Comparison of ENCODE assay signal across 13 cellular contexts in genomic region chr4:72846280-72847111, GRCh38.
DNase-seq lines count a peak whose midpoint lies in the region; ATAC-seq and TF ChIP-seq lines count a peak whose summit lies in the region.
"Had no signal": no experiment of that assay in that cellular context is flagged by ENCODE, and none has a peak within 500 bp of the region (broad histone marks: within the 10 kb centered on the region; RNA-seq: fewer than 3 reads in every experiment).

No MANE protein-coding gene starts in this region.

- no peaks in the 10 kb centered on the region for H3K36me3 ChIP-seq in HEK293 (ENCODE audit: control insufficient read depth in 2 of 2, insufficient read depth in 1 of 2, low read length in 2 of 2)
- no peaks in the 10 kb centered on the region for H3K36me3 ChIP-seq in OCI-LY3 (replicated peaks; ENCODE audit: low read depth, low read length)
- no peaks in the 10 kb centered on the region for H3K36me3 ChIP-seq in endodermal cell (ENCODE audit: control insufficient read depth, insufficient read depth, low read length)
- H3K36me3 ChIP-seq in CD4-positive, alpha-beta memory T cell (ENCODE audit: insufficient read depth, low read length): no peaks in the 10 kb centered on the region
- no peaks in the 10 kb centered on the region for H3K36me3 ChIP-seq in H7 (replicated peaks; ENCODE audit: control insufficient read depth, insufficient read depth, low read length)
- H3K36me3 ChIP-seq: BLaER1 treated with 17β-estradiol and CSF1 and Interleukin-3, amounts not matched to agents 10 nM and 100 nM had no signal

- H4K20me1 ChIP-seq in OCI-LY3 (ENCODE audit: insufficient read depth, low read length): no peaks in the 10 kb centered on the region
- H4K20me1 ChIP-seq: BLaER1 treated with 17β-estradiol and CSF1 and Interleukin-3, amounts not matched to agents 10 nM and 100 nM had no signal

- H3K27me3 ChIP-seq in OCI-LY3 (ENCODE audit: low read depth, low read length) (no peaks in the 10 kb centered on the region), endodermal cell (ENCODE audit: control insufficient read depth, insufficient read depth, low read length, poor library complexity, severe bottlenecking) (no peaks in the 10 kb centered on the region), H7 (ENCODE audit: control insufficient read depth, insufficient read depth, low read length) (no peaks in the 10 kb centered on the region)
- H3K27me3 ChIP-seq in CD4-positive, alpha-beta memory T cell (ENCODE audit: insufficient read depth, low read length): no peaks in the 10 kb centered on the region
- H3K27me3 ChIP-seq: BLaER1 treated with 17β-estradiol and CSF1 and Interleukin-3, amounts not matched to agents 10 nM and 100 nM had no signal

- H3K9me3 Mint-ChIP-seq in endodermal cell: peaks cover 14% of the 10 kb centered on the region
- H3K9me3 Mint-ChIP-seq in CD4-positive, alpha-beta memory T cell: peaks cover 3 to 10% (median 5%) of the 10 kb centered on the region in 8 donors
- H3K9me3 Mint-ChIP-seq: activated naive CD8-positive, alpha-beta T cell treated with anti-CD3 and anti-CD28 coated beads, Interleukin-2, amount 10 ng/mL, durations not matched to agents 7 days and 5 days had no signal

- H3K79me2 ChIP-seq in OCI-LY3 (ENCODE audit: low read length): no peaks in the 10 kb centered on the region

- H3K36me3 Mint-ChIP-seq in endodermal cell (ENCODE audit: low read depth) (no peaks in the 10 kb centered on the region), T-helper 17 cell (ENCODE audit: low read depth) (no peaks in the 10 kb centered on the region)
- no peaks in the 10 kb centered on the region for H3K36me3 Mint-ChIP-seq in CD4-positive, alpha-beta memory T cell
- H3K36me3 Mint-ChIP-seq: activated naive CD8-positive, alpha-beta T cell treated with anti-CD3 and anti-CD28 coated beads, Interleukin-2, amount 10 ng/mL, durations not matched to agents 7 days and 5 days had no signal

- H3K27ac ChIP-seq in HEK293 (ENCODE audit: extremely low read depth, low read depth, low read length): no peak overlapping the region
- H3K27ac ChIP-seq in OCI-LY3 (ENCODE audit: low read length): no peak overlapping the region
- no peak overlapping the region for H3K27ac ChIP-seq in endodermal cell (ENCODE audit: low read depth, low read length)
- H3K27ac ChIP-seq in CD4-positive, alpha-beta memory T cell (ENCODE audit: low read depth, low read length): no peak overlapping the region
- H3K27ac ChIP-seq: skin epidermis had no signal

- POLR2A ChIA-PET in HEK293 (lab: Yijun Ruan, JAX): no interaction called here
- POLR2A ChIA-PET in CD4-positive, alpha-beta memory T cell (lab: Charles Lee; ENCODE audit: partially characterized antibody): no interaction called here

- H3K27me3 Mint-ChIP-seq in endodermal cell (ENCODE audit: insufficient read depth) (no peaks in the 10 kb centered on the region), T-helper 17 cell (no peaks in the 10 kb centered on the region)
- peaks cover 1 to 11% of the 10 kb centered on the region in 2 donors for H3K27me3 Mint-ChIP-seq in CD4-positive, alpha-beta memory T cell
- H3K27me3 Mint-ChIP-seq: activated naive CD8-positive, alpha-beta T cell treated with anti-CD3 and anti-CD28 coated beads, Interleukin-2, amount 10 ng/mL, durations not matched to agents 7 days and 5 days had no signal

- no peak for ATAC-seq in T-helper 17 cell
- ATAC-seq: stimulated activated naive CD8-positive, alpha-beta T cell treated with anti-CD3 and anti-CD28 coated beads, Interleukin-15, Interleukin-2, amounts not matched to agents 100 U/mL and 50 U/mL, for 24 hours had no signal

- TF ChIP-seq CTCF in AG09319 (IDR thresholded peaks at IDR 0.05; ENCODE audit: low read depth, low read length): no peak
- no peak for TF ChIP-seq CTCF in HEK293 (tag by site-specific recombination; IDR thresholded peaks at IDR 0.05)
- no peak for TF ChIP-seq CTCF in OCI-LY3 (IDR thresholded peaks at IDR 0.05; ENCODE audit: low read depth, low read length)
- TF ChIP-seq CTCF in endodermal cell (conservative IDR thresholded peaks at IDR 0.05): no peak

- H3K4me3 ChIP-seq in HEK293 (ENCODE audit: low read depth, low read length): no peak overlapping the region
- H3K4me3 ChIP-seq in OCI-LY3 (ENCODE audit: low read length): peak overlapping the region; percentile 75
- H3K4me3 ChIP-seq in endodermal cell (ENCODE audit: low read length): no peak overlapping the region
- H3K4me3 ChIP-seq in CD4-positive, alpha-beta memory T cell (ENCODE audit: low read length in 2 of 2): no peak overlapping the region
- H3K4me3 ChIP-seq in H7 (ENCODE audit: insufficient read depth, low read depth, low read length): no peak overlapping the region
- H3K4me3 ChIP-seq: BLaER1 treated with 17β-estradiol and CSF1 and Interleukin-3, amounts not matched to agents 10 nM and 100 nM; skin epidermis had no signal

- H3K9me3 ChIP-seq in HEK293 (ENCODE audit: control insufficient read depth, insufficient read depth, low read depth, low read length) (no peaks in the 10 kb centered on the region), OCI-LY3 (ENCODE audit: insufficient read depth, low read length) (no peaks in the 10 kb centered on the region), endodermal cell (ENCODE audit: control insufficient read depth, low read length) (no peaks in the 10 kb centered on the region), T-helper 17 cell (ENCODE audit: control insufficient read depth, low read length, poor library complexity, severe bottlenecking) (no peaks in the 10 kb centered on the region)
- H3K9me3 ChIP-seq in CD4-positive, alpha-beta memory T cell (ENCODE audit: control insufficient read depth in 1 of 2, low read length in 2 of 2): no peaks in the 10 kb centered on the region

- CTCF ChIA-PET in HEK293 (lab: Yijun Ruan, JAX): no interaction called here
- CTCF ChIA-PET in CD4-positive, alpha-beta memory T cell (lab: Charles Lee; ENCODE audit: partially characterized antibody): no interaction called here

- H3K9ac ChIP-seq in OCI-LY3 (ENCODE audit: low read length): peak overlapping the region; percentile 46; the same call in 1 of the 2 replicates
- H3K9ac ChIP-seq in endodermal cell (ENCODE audit: extremely low read depth, low read length, poor library complexity, severe bottlenecking): no peak overlapping the region

- peak overlapping the region; percentile 90 for H2AFZ ChIP-seq in OCI-LY3 (ENCODE audit: low read depth, low read length)

- H3K27ac Mint-ChIP-seq in endodermal cell (peak overlapping the region; percentile 52), T-helper 17 cell (no peak overlapping the region)
- H3K27ac Mint-ChIP-seq in CD4-positive, alpha-beta memory T cell: no peak overlapping the region
- H3K27ac Mint-ChIP-seq: activated naive CD8-positive, alpha-beta T cell treated with anti-CD3 and anti-CD28 coated beads, Interleukin-2, amount 10 ng/mL, durations not matched to agents 7 days and 5 days had no signal

- intact Hi-C loops in CD4-positive, alpha-beta memory T cell (cut with micrococcal nuclease): no loop called here

- H3K4me1 ChIP-seq in HEK293 (ENCODE audit: control insufficient read depth, insufficient read depth, low read length): no peaks in the 10 kb centered on the region
- peaks cover 8% of the 10 kb centered on the region for H3K4me1 ChIP-seq in OCI-LY3 (ENCODE audit: low read length)
- no peaks in the 10 kb centered on the region for H3K4me1 ChIP-seq in endodermal cell (ENCODE audit: control insufficient read depth, insufficient read depth, low read length)
- no peaks in the 10 kb centered on the region for H3K4me1 ChIP-seq in CD4-positive, alpha-beta memory T cell (ENCODE audit: insufficient read depth, low read length)

- H3K4me1 Mint-ChIP-seq in endodermal cell (no peaks in the 10 kb centered on the region), T-helper 17 cell (no peaks in the 10 kb centered on the region)
- no peaks in the 10 kb centered on the region for H3K4me1 Mint-ChIP-seq in CD4-positive, alpha-beta memory T cell
- H3K4me1 Mint-ChIP-seq: activated naive CD8-positive, alpha-beta T cell treated with anti-CD3 and anti-CD28 coated beads, Interleukin-2, amount 10 ng/mL, durations not matched to agents 7 days and 5 days had no signal

- peak overlapping the region; percentile 15 for H3K4me3 Mint-ChIP-seq in endodermal cell
- H3K4me3 Mint-ChIP-seq in CD4-positive, alpha-beta memory T cell: no peak overlapping the region
- no peak overlapping the region for H3K4me3 Mint-ChIP-seq in T-helper 17 cell
- H3K4me3 Mint-ChIP-seq: activated naive CD8-positive, alpha-beta T cell treated with anti-CD3 and anti-CD28 coated beads, Interleukin-2, amount 10 ng/mL, durations not matched to agents 7 days and 5 days had no signal

- H3K4me2 ChIP-seq in OCI-LY3 (ENCODE audit: low read length): peak overlapping the region; percentile 89

- 46 to 53% methylated on average over 10 to 12 of the region's 12 CpGs for WGBS in endodermal cell (ENCODE audit: insufficient coverage in 1 of 2, insufficient read length in 1 of 2), 2 experiments

- DNase-seq in AG09319 (ENCODE audit: extremely low read depth, low read depth): peak; percentile 4
- DNase-seq in endodermal cell: peak; percentile 86
- no peak for DNase-seq in CD4-positive, alpha-beta memory T cell
- no peak for DNase-seq in H7
- DNase-seq in T-helper 17 cell: no peak
- DNase-seq in dedifferentiated amniotic fluid mesenchymal stem cell (ENCODE audit: extremely low spot score): no peak
- DNase-seq: activated naive CD8-positive, alpha-beta T cell treated with anti-CD3 and anti-CD28 coated beads, Interleukin-2, amount 10 ng/mL, durations not matched to agents 7 days and 5 days; NCI-H1092 treated with DMSO at 0.1 percent for 48 hours; stimulated activated naive CD8-positive, alpha-beta T cell treated with anti-CD3 and anti-CD28 coated beads, Interleukin-15, Interleukin-2, amounts not matched to agents 100 U/mL and 50 U/mL, for 24 hours had no signal

TF ChIP-seq in HEK293, 187 proteins besides CTCF, POLR2A, EP300 and RAD21 (continues in another document):
- TF ChIP-seq ZSCAN5A (tag by site-specific recombination; IDR thresholded peaks at IDR 0.05) (no peak), ZNF776 (tag by site-specific recombination; IDR thresholded peaks at IDR 0.05; ENCODE audit: borderline replicate concordance) (no peak), ZNF202 (tag by site-specific recombination; IDR thresholded peaks at IDR 0.05; ENCODE audit: borderline replicate concordance) (no peak)

Comparison
In these comparisons a context has a peak if more than half of its experiments do, and no peak if none do; other contexts are left out.
1. DNase-seq: peak in AG09319 (single experiment) and endodermal cell (single experiment); none in CD4-positive, alpha-beta memory T cell (0 of 5), H7 (single experiment), T-helper 17 cell (0 of 3) and dedifferentiated amniotic fluid mesenchymal stem cell (single experiment).